Comparison of ENCODE assay signal across 8 cellular contexts in genomic region chr6:26158581-26159416, GRCh38.
DNase-seq lines count a peak whose midpoint lies in the region; ATAC-seq and TF ChIP-seq lines count a peak whose summit lies in the region.

No MANE protein-coding gene starts in this region.

- H3K4me3 ChIP-seq in CD8-positive, alpha-beta memory T cell (ENCODE audit: low read length), result peak overlapping the region; percentile 74
- peak overlapping the region; percentile 63 for H3K4me3 ChIP-seq in SJCRH30
- peak overlapping the region; percentile 15 to 97 (median 79) for H3K4me3 ChIP-seq in heart right ventricle
- peak overlapping the region; percentile 54 to 60 for H3K4me3 ChIP-seq in prostate gland

- peaks cover 29% of the 10 kb centered on the region for H3K4me1 ChIP-seq in CD8-positive, alpha-beta memory T cell (ENCODE audit: insufficient read depth, low read length)
- H3K4me1 ChIP-seq in SJCRH30 (peaks cover 2% of the 10 kb centered on the region; the same call in 1 of the 2 replicates), heart right ventricle (peaks cover 4 to 31% (median 21%) of the 10 kb centered on the region in 9 donors), prostate gland (replicated peaks) (no peaks in the 10 kb centered on the region)

- peak overlapping the region; percentile 87 to 99 (median 96) for H3K27ac Mint-ChIP-seq in CD8-positive, alpha-beta memory T cell
- peak overlapping the region; percentile 99 for H3K27ac Mint-ChIP-seq in activated naive CD8-positive, alpha-beta T cell treated with anti-CD3 and anti-CD28 coated beads, Interleukin-2, amount 10 ng/mL, durations not matched to agents 7 days and 5 days

- H3K4me3 Mint-ChIP-seq in CD8-positive, alpha-beta memory T cell, result peak overlapping the region; percentile 87 to 98 (median 94)
- H3K4me3 Mint-ChIP-seq in activated naive CD8-positive, alpha-beta T cell treated with anti-CD3 and anti-CD28 coated beads, Interleukin-2, amount 10 ng/mL, durations not matched to agents 7 days and 5 days, result peak overlapping the region; percentile 100

- TF ChIP-seq POLR2A in prostate gland (IDR thresholded peaks at IDR 0.05), result peak; percentile 47

- no peaks in the 10 kb centered on the region for H3K9me3 ChIP-seq in CD8-positive, alpha-beta memory T cell (ENCODE audit: low read length)
- H3K9me3 ChIP-seq in SJCRH30 (replicated peaks) (no peaks in the 10 kb centered on the region), heart right ventricle (no peaks in the 10 kb centered on the region), prostate gland (no peaks in the 10 kb centered on the region)

- POLR2A ChIA-PET in CD8-positive, alpha-beta memory T cell (lab: Charles Lee), result interaction anchor here (0.6 to 9.6 kb wide), 38 partner anchors 11 to 1734 kb away, joined by 3 to 958 read pairs (median 25); partner anchors contain the start of genes HFE and HMGN4
- POLR2A ChIA-PET in activated naive CD8-positive, alpha-beta T cell treated with anti-CD3 and anti-CD28 coated beads, Interleukin-2, amount 10 ng/mL, durations not matched to agents 7 days and 5 days (lab: Charles Lee), result interaction anchor here (0.5 to 8.5 kb wide), 47 partner anchors 12 to 1735 kb away, joined by 3 to 2352 read pairs (median 26); partner anchors contain the start of gene HFE

- CTCF ChIA-PET in CD8-positive, alpha-beta memory T cell (lab: Charles Lee), result interaction anchor here (0.7 to 6.6 kb wide), 23 partner anchors 9 to 1679 kb away, joined by 3 to 174 read pairs (median 5); a partner anchor contains a TSS

- peaks cover 3% of the 10 kb centered on the region for H3K36me3 ChIP-seq in CD8-positive, alpha-beta memory T cell (ENCODE audit: insufficient read depth, low read length)
- H3K36me3 ChIP-seq in SJCRH30 (no peaks in the 10 kb centered on the region), heart right ventricle (peaks cover 0 to 15% (median 0%) of the 10 kb centered on the region in 9 donors), prostate gland (no peaks in the 10 kb centered on the region)

- DNase-seq in CD8-positive, alpha-beta memory T cell, result peak; percentile 50 to 85 (median 77)
- DNase-seq in HUDEP-2 (lab: John Stamatoyannopoulos, UW; ENCODE audit: unreplicated experiment in 76 of 76) (peak in 53 of 76 experiments; percentile 32 to 91 (median 65)), SJCRH30 (peak; percentile 37 to 58), heart right ventricle (peak; percentile 42 to 44), prostate gland (ENCODE audit: low spot score) (peak; percentile 88)
- DNase-seq in activated naive CD8-positive, alpha-beta T cell treated with anti-CD3 and anti-CD28 coated beads, Interleukin-2, amount 10 ng/mL, durations not matched to agents 7 days and 5 days, result peak; percentile 61

- no peak for TF ChIP-seq CTCF in heart right ventricle (IDR thresholded peaks at IDR 0.05)
- peak in 2 of 4 experiments; percentile 2 to 4 for TF ChIP-seq CTCF in prostate gland (IDR thresholded peaks at IDR 0.05)

- H3K27ac ChIP-seq in CD8-positive, alpha-beta memory T cell (ENCODE audit: low read depth, low read length), result peak overlapping the region; percentile 97
- H3K27ac ChIP-seq in SJCRH30 (peak overlapping the region; percentile 18), heart right ventricle (peak overlapping the region; percentile 16 to 98 (median 94)), prostate gland (peak overlapping the region; percentile 86 to 96)

- peak; percentile 4 for ATAC-seq in activated naive CD8-positive, alpha-beta T cell treated with anti-CD3 and anti-CD28 coated beads, Interleukin-2, amount 10 ng/mL, durations not matched to agents 7 days and 5 days (ENCODE audit: low read depth)
- ATAC-seq in heart right ventricle (peak in 7 of 8 donors; percentile 8 to 35 (median 23)), GM18517 (IDR thresholded peaks at IDR 0.05; ENCODE audit: unreplicated experiment) (no peak), HG02759 (IDR thresholded peaks at IDR 0.05; ENCODE audit: unreplicated experiment) (no peak)

- peaks cover 29 to 59% (median 45%) of the 10 kb centered on the region in 3 donors for H3K4me1 Mint-ChIP-seq in CD8-positive, alpha-beta memory T cell
- H3K4me1 Mint-ChIP-seq in activated naive CD8-positive, alpha-beta T cell treated with anti-CD3 and anti-CD28 coated beads, Interleukin-2, amount 10 ng/mL, durations not matched to agents 7 days and 5 days, result peaks cover 55% of the 10 kb centered on the region

- no peaks in the 10 kb centered on the region for H3K9me3 Mint-ChIP-seq in CD8-positive, alpha-beta memory T cell
- no peaks in the 10 kb centered on the region for H3K9me3 Mint-ChIP-seq in activated naive CD8-positive, alpha-beta T cell treated with anti-CD3 and anti-CD28 coated beads, Interleukin-2, amount 10 ng/mL, durations not matched to agents 7 days and 5 days

- H3K27me3 ChIP-seq in CD8-positive, alpha-beta memory T cell (ENCODE audit: insufficient read depth, low read length, poor library complexity, severe bottlenecking), result no peaks in the 10 kb centered on the region
- H3K27me3 ChIP-seq in SJCRH30 (no peaks in the 10 kb centered on the region), heart right ventricle (no peaks in the 10 kb centered on the region), prostate gland (replicated peaks; ENCODE audit: insufficient read depth) (no peaks in the 10 kb centered on the region)

- intact Hi-C loops in heart right ventricle (cut with DNase I), result loop anchor here in 4 of 10 donors (5.0 to 10.0 kb wide), 5 partner anchors 39 to 129 kb away; a partner anchor contains a TSS
- intact Hi-C loops in prostate gland (cut with DNase I), result loop anchor here (1.0 to 10.0 kb wide), 5 partner anchors 13 to 976 kb away; a partner anchor contains a TSS

- H3K36me3 Mint-ChIP-seq in CD8-positive, alpha-beta memory T cell, result peaks cover 0 to 33% (median 1%) of the 10 kb centered on the region in 3 donors
- peaks cover 24% of the 10 kb centered on the region for H3K36me3 Mint-ChIP-seq in activated naive CD8-positive, alpha-beta T cell treated with anti-CD3 and anti-CD28 coated beads, Interleukin-2, amount 10 ng/mL, durations not matched to agents 7 days and 5 days

- 1% methylated on average over 22 of the region's 22 CpGs for WGBS in heart right ventricle, 2 donors
- WGBS in prostate gland, result 0% methylated on average over 22 of the region's 22 CpGs

- peaks cover 0 to 1% of the 10 kb centered on the region in 2 donors for H3K27me3 Mint-ChIP-seq in CD8-positive, alpha-beta memory T cell
- no peaks in the 10 kb centered on the region for H3K27me3 Mint-ChIP-seq in activated naive CD8-positive, alpha-beta T cell treated with anti-CD3 and anti-CD28 coated beads, Interleukin-2, amount 10 ng/mL, durations not matched to agents 7 days and 5 days

Comparison
In these comparisons a context has a peak if more than half of its experiments do, and no peak if none do; other contexts are left out.
1. H3K27ac ChIP-seq: peak in every context shown above with its lines; median percentile 97 in CD8-positive, alpha-beta memory T cell; 94 in heart right ventricle; 91 in prostate gland; 18 in SJCRH30.
2. ATAC-seq: peak in activated naive CD8-positive, alpha-beta T cell treated with anti-CD3 and anti-CD28 coated beads, Interleukin-2, amount 10 ng/mL, durations not matched to agents 7 days and 5 days (single experiment) and heart right ventricle (7 of 8); none in GM18517 (single experiment) and HG02759 (single experiment).
3. Peak in every context shown above with its lines, with median percentiles within 50 percentile points of each other: DNase-seq and H3K4me3 ChIP-seq.